In the genomic region with DNA sequence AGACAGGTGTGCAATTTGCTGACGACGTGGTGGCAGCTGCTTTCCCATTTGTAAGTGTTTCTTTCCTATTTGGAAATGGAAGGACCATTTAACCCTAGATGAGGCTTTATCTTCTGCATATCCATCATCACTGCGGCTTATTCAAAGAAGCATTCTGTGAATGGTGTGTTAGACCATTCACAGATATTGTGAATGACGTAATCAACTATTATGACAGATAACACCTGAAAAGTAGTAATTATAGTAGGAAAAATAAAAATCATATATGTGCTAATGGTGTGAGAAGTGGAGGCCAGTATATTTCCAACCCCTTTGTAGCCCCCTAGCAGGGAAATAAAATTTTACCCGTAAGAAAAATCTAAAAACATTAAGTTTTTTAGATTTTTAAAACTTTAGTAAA, we compare ENCODE assay signal across 7 cellular contexts.
"Had no signal": no experiment of that assay in that cellular context is flagged by ENCODE, and none has a peak within 500 bp of the region (broad histone marks: within the 10 kb centered on the region; RNA-seq: fewer than 3 reads in every experiment).

No MANE protein-coding gene starts in this region.

- FAIRE-seq: H1, H54, K562 had no signal

- H2AFZ ChIP-seq: GM23338 had no signal

- DNase-seq: H9, HFFc6, KG1 had no signal

- H3K4me3 ChIP-seq: GM23338, K562 had no signal

- H3K4me2 ChIP-seq: GM23338 had no signal

- ATAC-seq: GM23338, K562 had no signal
